8 cellular contexts compared by ENCODE assay signal in genomic region chr11:14519692-14520085, GRCh38. TPM values are rescaled to one million over a fixed set of nuclear protein-coding genes. Genes with fewer than 3 reads are reported as not detected.
DNase-seq lines count a peak whose midpoint lies in the region; ATAC-seq and TF ChIP-seq lines count a peak whose summit lies in the region.

No MANE protein-coding gene starts in this region.

- H3K4me1 ChIP-seq in skeletal muscle tissue (ENCODE audit: control insufficient read depth in 3 of 3, insufficient read depth in 3 of 3, low read length in 3 of 3): peaks cover 8 to 17% (median 17%) of the 10 kb centered on the region in 3 donors

- no peaks in the 10 kb centered on the region for H3K9me3 Mint-ChIP-seq in CD4-positive, alpha-beta T cell
- no peaks in the 10 kb centered on the region for H3K9me3 Mint-ChIP-seq in activated CD8-positive, alpha-beta T cell treated with anti-CD3 and anti-CD28 coated beads for 36 hours

- H3K9ac ChIP-seq in skeletal muscle tissue (ENCODE audit: low read depth in 1 of 3, low read length in 3 of 3): peak overlapping the region; percentile 92 to 100 (median 98)

- H3K27me3 ChIP-seq in CD4-positive, alpha-beta T cell (ENCODE audit: control insufficient read depth, insufficient read depth, low read length): no peaks in the 10 kb centered on the region
- H3K27me3 ChIP-seq in skeletal muscle tissue (ENCODE audit: control insufficient read depth in 3 of 3, insufficient read depth in 3 of 3, low read length in 3 of 3): no peaks in the 10 kb centered on the region

- H3K27me3 Mint-ChIP-seq in CD4-positive, alpha-beta T cell: no peaks in the 10 kb centered on the region
- no peaks in the 10 kb centered on the region for H3K27me3 Mint-ChIP-seq in activated CD8-positive, alpha-beta T cell treated with anti-CD3 and anti-CD28 coated beads for 36 hours

- peaks cover 3 to 29% (median 20%) of the 10 kb centered on the region in 3 donors for H3K36me3 ChIP-seq in skeletal muscle tissue (ENCODE audit: control insufficient read depth in 3 of 3, insufficient read depth in 3 of 3, low read length in 3 of 3)

- H3K36me3 Mint-ChIP-seq in CD4-positive, alpha-beta T cell (ENCODE audit: low read depth): peaks cover 46% of the 10 kb centered on the region
- peaks cover 39% of the 10 kb centered on the region for H3K36me3 Mint-ChIP-seq in activated CD8-positive, alpha-beta T cell treated with anti-CD3 and anti-CD28 coated beads for 36 hours (ENCODE audit: low read depth)

- intact Hi-C loops in CD4-positive, alpha-beta T cell (cut with DNase I, micrococcal nuclease): loop anchor here (1.0 to 5.0 kb wide), 9 partner anchors 18 to 373 kb away; partner anchors contain the start of genes CYP2R1 (in 1 of the 2) and PDE3B (in 1 of the 2)
- intact Hi-C loops in activated CD8-positive, alpha-beta T cell treated with anti-CD3 and anti-CD28 coated beads for 36 hours (cut with micrococcal nuclease): loop anchor here (2.0 to 5.0 kb wide), 3 partner anchors 21 to 388 kb away; partner anchors contain the start of genes COPB1 and CYP2R1
- intact Hi-C loops in left ventricle myocardium superior (cut with micrococcal nuclease): no loop called here

- CTCF ChIA-PET in CD4-positive, alpha-beta T cell (lab: Charles Lee): interaction anchor here (1.1 to 2.3 kb wide), 4 partner anchors 20 to 388 kb away, joined by 3 to 11 read pairs (median 6); partner anchors contain the start of genes COPB1 and PDE3B
- CTCF ChIA-PET in activated CD8-positive, alpha-beta T cell treated with anti-CD3 and anti-CD28 coated beads for 36 hours (lab: Charles Lee): interaction anchor here (0.7 to 1.5 kb wide), 4 partner anchors 24 to 389 kb away, joined by 3 to 4 read pairs (median 4); no protein-coding TSS in a partner anchor

- peak overlapping the region; percentile 83 for H3K27ac ChIP-seq in CD4-positive, alpha-beta T cell (ENCODE audit: low read depth, low read length)
- H3K27ac ChIP-seq in skeletal muscle tissue (ENCODE audit: low read depth, low read length): peak overlapping the region; percentile 91

- peak overlapping the region; percentile 96 for H3K4me3 Mint-ChIP-seq in CD4-positive, alpha-beta T cell
- H3K4me3 Mint-ChIP-seq in activated CD8-positive, alpha-beta T cell treated with anti-CD3 and anti-CD28 coated beads for 36 hours: peak overlapping the region; percentile 93

- no peak for TF ChIP-seq CTCF in CD4-positive, alpha-beta T cell (IDR thresholded peaks at IDR 0.05)
- TF ChIP-seq CTCF in activated CD8-positive, alpha-beta T cell treated with anti-CD3 and anti-CD28 coated beads for 36 hours (IDR thresholded peaks at IDR 0.05): no peak
- TF ChIP-seq CTCF in GM10266 (IDR thresholded peaks at IDR 0.05; ENCODE audit: control insufficient read depth, insufficient read depth, low read depth, missing control alignments): no peak

- peak overlapping the region; percentile 80 to 99 (median 95) for H3K4me3 ChIP-seq in skeletal muscle tissue (ENCODE audit: low read length in 3 of 3)

- H3K4me1 Mint-ChIP-seq in CD4-positive, alpha-beta T cell (ENCODE audit: low read depth): peaks cover 39% of the 10 kb centered on the region
- peaks cover 27% of the 10 kb centered on the region for H3K4me1 Mint-ChIP-seq in activated CD8-positive, alpha-beta T cell treated with anti-CD3 and anti-CD28 coated beads for 36 hours (ENCODE audit: low read depth)

- peak overlapping the region; percentile 94 for H3K27ac Mint-ChIP-seq in CD4-positive, alpha-beta T cell
- H3K27ac Mint-ChIP-seq in activated CD8-positive, alpha-beta T cell treated with anti-CD3 and anti-CD28 coated beads for 36 hours: peak overlapping the region; percentile 97

- ATAC-seq in CD4-positive, alpha-beta T cell (ENCODE audit: poor library complexity): peak; percentile 22
- ATAC-seq in GM19452 (IDR thresholded peaks at IDR 0.05; ENCODE audit: unreplicated experiment): peak; percentile 1
- ATAC-seq in activated CD8-positive, alpha-beta T cell treated with anti-CD3 and anti-CD28 coated beads for 36 hours: peak; percentile 40
- ATAC-seq in left ventricle myocardium superior: peak; percentile 3

- POLR2A ChIA-PET in CD4-positive, alpha-beta T cell (lab: Charles Lee): interaction anchor here (0.8 to 3.2 kb wide), 11 partner anchors 19 to 555 kb away, joined by 3 to 39 read pairs (median 12); partner anchors contain the start of genes COPB1, CYP2R1 and PDE3B
- POLR2A ChIA-PET in activated CD8-positive, alpha-beta T cell treated with anti-CD3 and anti-CD28 coated beads for 36 hours (lab: Charles Lee): interaction anchor here (0.9 to 2.4 kb wide), 18 partner anchors 10 to 387 kb away, joined by 3 to 26 read pairs (median 6); partner anchors contain the start of genes COPB1, CYP2R1 and PDE3B

- DNase-seq in CD4-positive, alpha-beta T cell: peak in 2 of 10 experiments; percentile 6 to 9
- peak; percentile 20 for DNase-seq in HS-5 (ENCODE audit: low read depth)
- peak; percentile 37 for DNase-seq in activated CD8-positive, alpha-beta T cell treated with anti-CD3 and anti-CD28 coated beads for 36 hours
- no peak for DNase-seq in left ventricle myocardium superior
- DNase-seq in GM10266 (ENCODE audit: extremely low spot score): no peak
- no peak for DNase-seq in NCI-H2196 treated with DMSO at 0.1 percent for 48 hours (lab: John Stamatoyannopoulos, UW; ENCODE audit: unreplicated experiment)

- no peaks in the 10 kb centered on the region for H3K9me3 ChIP-seq in CD4-positive, alpha-beta T cell (ENCODE audit: control insufficient read depth, low read length)
- H3K9me3 ChIP-seq in skeletal muscle tissue (ENCODE audit: control insufficient read depth in 3 of 3, low read length in 3 of 3): no peaks in the 10 kb centered on the region

RNA-seq across cellular contexts. Expression of gene PSMA1, which starts 0.5 kb away (rescaled TPM):
- 100 to 1,000 TPM; 170 to 175 TPM for total RNA-seq in CD4-positive, alpha-beta T cell
- total RNA-seq in activated CD8-positive, alpha-beta T cell treated with anti-CD3 and anti-CD28 coated beads for 36 hours: 100 to 1,000 TPM; 329 to 338 TPM
- 115 TPM for total RNA-seq in left ventricle myocardium superior
- total RNA-seq in skeletal muscle tissue: 160 TPM

RNA-seq across cellular contexts. Expression of gene COPB1, which starts 20.1 kb away (rescaled TPM):
- total RNA-seq in CD4-positive, alpha-beta T cell: 10 to 100 TPM; 93.1 to 95.9 TPM
- total RNA-seq in activated CD8-positive, alpha-beta T cell treated with anti-CD3 and anti-CD28 coated beads for 36 hours: 10 to 100 TPM; 90.9 to 93.5 TPM
- total RNA-seq in left ventricle myocardium superior: 43.6 TPM
- total RNA-seq in skeletal muscle tissue: 134 TPM

Comparison
In these comparisons a context has a peak if more than half of its experiments do, and no peak if none do; other contexts are left out.
1. DNase-seq: peak in HS-5 (single experiment) and activated CD8-positive, alpha-beta T cell treated with anti-CD3 and anti-CD28 coated beads for 36 hours (single experiment); none in left ventricle myocardium superior (single experiment), GM10266 (single experiment) and NCI-H2196 treated with DMSO at 0.1 percent for 48 hours (single experiment).
2. Peak in every context shown above with its lines, with median percentiles within 50 percentile points of each other: ATAC-seq.